Comparison of ENCODE assay signal across 8 cellular contexts in genomic region chr5:177389368-177390169, GRCh38. TPM values are rescaled to one million over a fixed set of nuclear protein-coding genes. Genes with fewer than 3 reads are reported as not detected.
DNase-seq lines count a peak whose midpoint lies in the region; ATAC-seq and TF ChIP-seq lines count a peak whose summit lies in the region.

No MANE protein-coding gene starts in this region.

- DNase-seq in ELF-1 (ENCODE audit: low read depth, low spot score) (peak; percentile 87), choroid plexus epithelial cell (ENCODE audit: low read depth) (peak; percentile 96), neuronal stem cell (ENCODE audit: low spot score) (no peak), NCI-H1048 (lab: John Stamatoyannopoulos, UW) (no peak), NCI-H1417 (lab: John Stamatoyannopoulos, UW) (no peak), NCI-H526 (lab: John Stamatoyannopoulos, UW) (no peak)

- H2BK15ac ChIP-seq in neuronal stem cell (ENCODE audit: low read length), result peak overlapping the region; percentile 14

- no peak overlapping the region for H3K4me2 ChIP-seq in neuronal stem cell (ENCODE audit: insufficient read depth, low read length, poor library complexity, severe bottlenecking)

- H3K14ac ChIP-seq in neuronal stem cell (ENCODE audit: low read length), result no peak overlapping the region

- H3K27ac ChIP-seq in neuronal stem cell (replicated peaks; ENCODE audit: low read length), result no peak overlapping the region

- H3K23ac ChIP-seq in neuronal stem cell (ENCODE audit: low read depth, low read length, poor library complexity), result no peak overlapping the region

- no peaks in the 10 kb centered on the region for H3K9me3 ChIP-seq in neuronal stem cell (replicated peaks in 1 of 2; ENCODE audit: control insufficient read depth in 2 of 2, insufficient read depth in 1 of 2, low read depth in 1 of 2, low read length in 2 of 2)

- peak; percentile 32 for ATAC-seq in HG02763 (IDR thresholded peaks at IDR 0.05; ENCODE audit: unreplicated experiment)

- peaks cover 2 to 14% of the 10 kb centered on the region in 2 donors for H3K4me1 ChIP-seq in neuronal stem cell (ENCODE audit: control insufficient read depth in 2 of 2, insufficient read depth in 1 of 2, low read depth in 1 of 2, low read length in 2 of 2)

- H3K9me3 Mint-ChIP-seq in T-helper 1 cell treated with Interleukin-12 subunit alpha and Interleukin-12 subunit beta and Interleukin-4 antibody, amounts not matched to agents 30 μg/mL and 1 μg/mL, for 36 hours, result no peaks in the 10 kb centered on the region

- no peaks in the 10 kb centered on the region for H3K27me3 Mint-ChIP-seq in T-helper 1 cell treated with Interleukin-12 subunit alpha and Interleukin-12 subunit beta and Interleukin-4 antibody, amounts not matched to agents 30 μg/mL and 1 μg/mL, for 36 hours (ENCODE audit: low read depth)

- H3K79me1 ChIP-seq in neuronal stem cell (ENCODE audit: low read depth, low read length), result no peaks in the 10 kb centered on the region

- H3K4me1 Mint-ChIP-seq in T-helper 1 cell treated with Interleukin-12 subunit alpha and Interleukin-12 subunit beta and Interleukin-4 antibody, amounts not matched to agents 30 μg/mL and 1 μg/mL, for 36 hours (ENCODE audit: low read depth), result peaks cover 29% of the 10 kb centered on the region

- H2BK120ac ChIP-seq in neuronal stem cell (ENCODE audit: low read depth, low read length), result no peak overlapping the region

- H3K27ac Mint-ChIP-seq in T-helper 1 cell treated with Interleukin-12 subunit alpha and Interleukin-12 subunit beta and Interleukin-4 antibody, amounts not matched to agents 30 μg/mL and 1 μg/mL, for 36 hours, result peak overlapping the region; percentile 74

- H3K4me3 Mint-ChIP-seq in T-helper 1 cell treated with Interleukin-12 subunit alpha and Interleukin-12 subunit beta and Interleukin-4 antibody, amounts not matched to agents 30 μg/mL and 1 μg/mL, for 36 hours, result peak overlapping the region; percentile 26

- H4K8ac ChIP-seq in neuronal stem cell (ENCODE audit: low read depth, low read length), result no peak overlapping the region

- H3K27me3 ChIP-seq in neuronal stem cell (ENCODE audit: control insufficient read depth in 3 of 3, insufficient read depth in 3 of 3, low read depth in 1 of 3, low read length in 3 of 3), result peaks cover 0 to 58% (median 0%) of the 10 kb centered on the region in 3 experiments

- TF ChIP-seq CTCF in choroid plexus epithelial cell (conservative IDR thresholded peaks at IDR 0.05; ENCODE audit: low read depth, low read length), result peak; percentile 13

- no peak overlapping the region for H3K4ac ChIP-seq in neuronal stem cell (ENCODE audit: low read length)

- H2AK5ac ChIP-seq in neuronal stem cell (ENCODE audit: low read depth, low read length), result peak overlapping the region; percentile 33

- no peak overlapping the region for H2BK12ac ChIP-seq in neuronal stem cell (ENCODE audit: low read length)

- no peaks in the 10 kb centered on the region for H3K36me3 ChIP-seq in neuronal stem cell (replicated peaks in 1 of 2; ENCODE audit: control insufficient read depth in 2 of 2, insufficient read depth in 2 of 2, low read length in 2 of 2)

- no peak overlapping the region for H3K4me3 ChIP-seq in choroid plexus epithelial cell (ENCODE audit: low read depth, low read length)
- no peak overlapping the region for H3K4me3 ChIP-seq in neuronal stem cell (ENCODE audit: low read length in 2 of 2)

- no peak overlapping the region for H4K91ac ChIP-seq in neuronal stem cell (ENCODE audit: low read depth, low read length, poor library complexity)

- H2AFZ ChIP-seq in neuronal stem cell (ENCODE audit: low read length), result peak overlapping the region; percentile 89

- H3K18ac ChIP-seq in neuronal stem cell (ENCODE audit: low read length), result no peak overlapping the region

- WGBS in neuronal stem cell (ENCODE audit: extremely low coverage in 2 of 2, insufficient read length in 2 of 2, insufficient replicate concordance in 1 of 2), 2 donors, result no CpG with 5 or more reads among the region's 20 CpGs

- no peak overlapping the region for H2BK5ac ChIP-seq in neuronal stem cell (ENCODE audit: low read length)

- no peak overlapping the region for H3K9ac ChIP-seq in neuronal stem cell (ENCODE audit: low read depth, low read length, poor library complexity)

- no peaks in the 10 kb centered on the region for H3K36me3 Mint-ChIP-seq in T-helper 1 cell treated with Interleukin-12 subunit alpha and Interleukin-12 subunit beta and Interleukin-4 antibody, amounts not matched to agents 30 μg/mL and 1 μg/mL, for 36 hours (ENCODE audit: low read depth)

RNA-seq across cellular contexts. Expression of gene SLC34A1, which starts 5.3 kb away (rescaled TPM):
- not detected for polyA plus RNA-seq in neuronal stem cell (2013, experiment 1 of 2)
- not detected for polyA plus RNA-seq in neuronal stem cell (2013, experiment 2 of 2)

RNA-seq across cellular contexts. Expression of gene PFN3, which starts 10.9 kb away (rescaled TPM):
- not detected for polyA plus RNA-seq in neuronal stem cell (2013, experiment 1 of 2)
- polyA plus RNA-seq in neuronal stem cell (2013, experiment 2 of 2), result not detected

RNA-seq across cellular contexts. Expression of gene F12, which starts 19.8 kb away (rescaled TPM):
- polyA plus RNA-seq in neuronal stem cell (2013, experiment 1 of 2), result 2.1 TPM
- 2.5 TPM for polyA plus RNA-seq in neuronal stem cell (2013, experiment 2 of 2)

RNA-seq across cellular contexts. Expression of gene RGS14, which starts 31.8 kb away (rescaled TPM):
- 26.4 TPM for polyA plus RNA-seq in neuronal stem cell (2013, experiment 1 of 2)
- 20.9 TPM for polyA plus RNA-seq in neuronal stem cell (2013, experiment 2 of 2)

RNA-seq across cellular contexts. Expression of gene GRK6, which starts 36.9 kb away (rescaled TPM):
- 27.8 TPM for polyA plus RNA-seq in neuronal stem cell (2013, experiment 1 of 2)
- polyA plus RNA-seq in neuronal stem cell (2013, experiment 2 of 2), result 27.7 TPM

Comparison
In these comparisons a context has a peak if more than half of its experiments do, and no peak if none do; other contexts are left out.
1. DNase-seq: peak in ELF-1 (single experiment) and choroid plexus epithelial cell (single experiment); none in neuronal stem cell (single experiment), NCI-H1048 (single experiment), NCI-H1417 (0 of 3) and NCI-H526 (0 of 2).